10 cellular contexts compared by ENCODE assay signal in genomic region chr11:119691020-119691666, GRCh38. TPM values are rescaled to one million over a fixed set of nuclear protein-coding genes. Genes with fewer than 3 reads are reported as not detected.
DNase-seq lines count a peak whose midpoint lies in the region; ATAC-seq and TF ChIP-seq lines count a peak whose summit lies in the region.
"Had no signal": no experiment of that assay in that cellular context is flagged by ENCODE, and none has a peak within 500 bp of the region (broad histone marks: within the 10 kb centered on the region; RNA-seq: fewer than 3 reads in every experiment).

No MANE protein-coding gene starts in this region.

- H3K27me3 ChIP-seq in prostate gland (replicated peaks; ENCODE audit: insufficient read depth) (no peaks in the 10 kb centered on the region), gastroesophageal sphincter (no peaks in the 10 kb centered on the region)

- TF ChIP-seq CTCF in prostate gland (IDR thresholded peaks at IDR 0.05) (no peak), gastroesophageal sphincter (IDR thresholded peaks at IDR 0.05) (no peak)

- ATAC-seq in activated CD4-positive, CD25-positive, alpha-beta regulatory T cell treated with anti-CD3 and anti-CD28 coated beads, Interleukin-2, amount 50 U/mL, for 24 hours, result peak; percentile 46 to 64
- peak; percentile 76 to 85 for ATAC-seq in activated naive CD4-positive, alpha-beta T cell treated with anti-CD3 and anti-CD28 coated beads, Interleukin-2, amount 50 U/mL, for 72 hours
- no peak for ATAC-seq in gastroesophageal sphincter
- ATAC-seq: A549 had no signal

- peaks cover 8% of the 10 kb centered on the region for H3K4me1 ChIP-seq in prostate gland (replicated peaks)
- no peaks in the 10 kb centered on the region for H3K4me1 ChIP-seq in gastroesophageal sphincter

- H3K36me3 ChIP-seq in prostate gland (no peaks in the 10 kb centered on the region), gastroesophageal sphincter (no peaks in the 10 kb centered on the region)

- 43% methylated on average over 9 of the region's 9 CpGs for WGBS in prostate gland
- WGBS in gastroesophageal sphincter (ENCODE audit: low coverage in 1 of 2), 2 donors, result no CpG with 5 or more reads among the region's 9 CpGs

- H3K4me3 ChIP-seq in prostate gland (no peak overlapping the region), gastroesophageal sphincter (no peak overlapping the region)
- H3K4me3 ChIP-seq: A549 had no signal

- no peaks in the 10 kb centered on the region for H3K9me3 Mint-ChIP-seq in activated naive CD4-positive, alpha-beta T cell treated with anti-CD3 and anti-CD28 coated beads, Interleukin-2, amount 50 U/mL, for 72 hours

- H3K27ac Mint-ChIP-seq in activated naive CD4-positive, alpha-beta T cell treated with anti-CD3 and anti-CD28 coated beads, Interleukin-2, amount 50 U/mL, for 72 hours, result peak overlapping the region; percentile 14 to 56

- H3K27ac ChIP-seq in prostate gland (peak overlapping the region; percentile 56 to 81), gastroesophageal sphincter (no peak overlapping the region)
- H3K27ac ChIP-seq: A549 had no signal

- H3K9me3 ChIP-seq in prostate gland (no peaks in the 10 kb centered on the region), gastroesophageal sphincter (no peaks in the 10 kb centered on the region)
- H3K9me3 ChIP-seq: A549 had no signal

- DNase-seq in activated CD4-positive, CD25-positive, alpha-beta regulatory T cell (lab: John Stamatoyannopoulos, UW), result no peak
- DNase-seq in MV-4-11 (lab: John Stamatoyannopoulos, UW) (peak; percentile 86), prostate gland (ENCODE audit: low spot score) (no peak), hypothalamus (lab: John Stamatoyannopoulos, UW) (no peak)
- DNase-seq in activated naive CD4-positive, alpha-beta T cell treated with anti-CD3 and anti-CD28 coated beads, Interleukin-2, amount 50 U/mL, for 72 hours (ENCODE audit: low spot score in 2 of 2), result no peak
- DNase-seq in effector CD4-positive, alpha-beta T cell, result no peak
- DNase-seq: NCI-H510A had no signal

- TF ChIP-seq POLR2A in prostate gland (IDR thresholded peaks at IDR 0.05), result no peak
- no peak for TF ChIP-seq POLR2A in gastroesophageal sphincter (IDR thresholded peaks at IDR 0.05)

- intact Hi-C loops in prostate gland (cut with DNase I), result no loop called here

- H3K36me3 Mint-ChIP-seq in activated naive CD4-positive, alpha-beta T cell treated with anti-CD3 and anti-CD28 coated beads, Interleukin-2, amount 50 U/mL, for 72 hours, result no peaks in the 10 kb centered on the region

- TF ChIP-seq EP300 in gastroesophageal sphincter (IDR thresholded peaks at IDR 0.05), result no peak

RNA-seq across cellular contexts. Expression of gene NECTIN1, which starts 37.9 kb away (rescaled TPM):
- 1 to 10 TPM in 1 of 2 donors, under 1 TPM in 1; 0.20 to 2.2 TPM for total RNA-seq in activated naive CD4-positive, alpha-beta T cell treated with anti-CD3 and anti-CD28 coated beads, Interleukin-2, amount 50 U/mL, for 72 hours
- total RNA-seq in prostate gland (10 to 100 TPM; 18.7 to 28.2 TPM), gastroesophageal sphincter (1 to 10 TPM; 2.6 to 7.1 (median 4.3) TPM)

Comparison
In these comparisons a context has a peak if more than half of its experiments do, and no peak if none do; other contexts are left out.
1. H3K27ac ChIP-seq: peak in prostate gland (2 of 2); none in gastroesophageal sphincter (0 of 4).